Comparison of ENCODE assay signal across 25 cellular contexts in genomic region chr13:73290844-73291243, GRCh38.
"Had no signal": no experiment of that assay in that cellular context is flagged by ENCODE, and none has a peak within 500 bp of the region (broad histone marks: within the 10 kb centered on the region; RNA-seq: fewer than 3 reads in every experiment).

No MANE protein-coding gene starts in this region.

- H3K4me1 Mint-ChIP-seq: activated B cell treated with CpG ODN at 0.5 μM for 24 hours; activated CD4-positive, alpha-beta T cell treated with anti-CD3 and anti-CD28 coated beads, Interleukin-2, amount 10 ng/mL, durations not matched to agents 24 days and 14 days; activated CD8-positive, alpha-beta memory T cell treated with anti-CD3 and anti-CD28 coated beads, Interleukin-2, amount 10 ng/mL, durations not matched to agents 7 days and 5 days; activated naive CD4-positive, alpha-beta T cell treated with anti-CD3 and anti-CD28 coated beads, Interleukin-2, amount 10 ng/mL, durations not matched to agents 7 days and 5 days; activated naive CD8-positive, alpha-beta T cell treated with anti-CD3 and anti-CD28 coated beads for 36 hours; activated T-helper 17 cell treated with anti-CD3 and anti-CD28 coated beads, Interleukin-2, amount 50 U/mL, for 72 hours had no signal

- H3K27me3 ChIP-seq: Peyer's patch had no signal

- DNase-seq: activated B cell treated with CpG ODN at 0.5 μM for 24 hours; activated CD4-positive, alpha-beta T cell treated with anti-CD3 and anti-CD28 coated beads for 1 hour; activated CD4-positive, alpha-beta T cell treated with anti-CD3 and anti-CD28 coated beads, Interleukin-2, amount 10 ng/mL, durations not matched to agents 24 days and 14 days; activated CD4-positive, alpha-beta T cell treated with anti-CD3 and anti-CD28 coated beads, Interleukin-2, amount 50 U/mL, for 48 hours; activated CD8-positive, alpha-beta memory T cell treated with anti-CD3 and anti-CD28 coated beads, Interleukin-2, amount 10 ng/mL, durations not matched to agents 7 days and 5 days; activated gamma-delta T cell treated with Interleukin-2 at 50 U/mL for 16 hours; activated naive CD4-positive, alpha-beta T cell treated with anti-CD3 and anti-CD28 coated beads, Interleukin-2, amount 10 ng/mL, durations not matched to agents 7 days and 5 days; activated naive CD8-positive, alpha-beta T cell treated with anti-CD3 and anti-CD28 coated beads for 36 hours; activated T-cell treated with anti-CD3 and anti-CD28 coated beads, Interleukin-2, amount 50 U/mL, for 4 hours; anterior cingulate cortex; Karpas-422; NCI-H1105 treated with DMSO at 0.1 percent for 48 hours; NCI-H1436 treated with DMSO at 0.1 percent for 48 hours; NCI-H187; NCI-H2081; NCI-H510A treated with DMSO at 0.1 percent for 48 hours; NCI-H69; NK-92 treated with Interleukin-12 subunit alpha and Interleukin-12 subunit beta, amount 100 ng/mL, for 24 hours; Peyer's patch; SHP77; T-helper 17 cell; T-helper 9 cell had no signal

- H3K27ac Mint-ChIP-seq: activated B cell treated with CpG ODN at 0.5 μM for 24 hours; activated CD4-positive, alpha-beta T cell treated with anti-CD3 and anti-CD28 coated beads, Interleukin-2, amount 10 ng/mL, durations not matched to agents 24 days and 14 days; activated CD8-positive, alpha-beta memory T cell treated with anti-CD3 and anti-CD28 coated beads, Interleukin-2, amount 10 ng/mL, durations not matched to agents 7 days and 5 days; activated naive CD4-positive, alpha-beta T cell treated with anti-CD3 and anti-CD28 coated beads, Interleukin-2, amount 10 ng/mL, durations not matched to agents 7 days and 5 days; activated naive CD8-positive, alpha-beta T cell treated with anti-CD3 and anti-CD28 coated beads for 36 hours; activated T-helper 17 cell treated with anti-CD3 and anti-CD28 coated beads, Interleukin-2, amount 50 U/mL, for 72 hours; T-helper 17 cell had no signal

- H3K9me3 ChIP-seq: Peyer's patch had no signal

- H3K27ac ChIP-seq: Peyer's patch, RWPE1 had no signal

- H3K4me3 ChIP-seq: K562, Peyer's patch had no signal

- H3K27me3 Mint-ChIP-seq: activated B cell treated with CpG ODN at 0.5 μM for 24 hours; activated naive CD8-positive, alpha-beta T cell treated with anti-CD3 and anti-CD28 coated beads for 36 hours had no signal

- H3K4me3 Mint-ChIP-seq: activated B cell treated with CpG ODN at 0.5 μM for 24 hours; activated CD4-positive, alpha-beta T cell treated with anti-CD3 and anti-CD28 coated beads, Interleukin-2, amount 10 ng/mL, durations not matched to agents 24 days and 14 days; activated CD8-positive, alpha-beta memory T cell treated with anti-CD3 and anti-CD28 coated beads, Interleukin-2, amount 10 ng/mL, durations not matched to agents 7 days and 5 days; activated naive CD4-positive, alpha-beta T cell treated with anti-CD3 and anti-CD28 coated beads, Interleukin-2, amount 10 ng/mL, durations not matched to agents 7 days and 5 days; activated naive CD8-positive, alpha-beta T cell treated with anti-CD3 and anti-CD28 coated beads for 36 hours; activated T-cell treated with anti-CD3 and anti-CD28 coated beads, Interleukin-2, amount 50 U/mL, for 4 hours; activated T-helper 17 cell treated with anti-CD3 and anti-CD28 coated beads, Interleukin-2, amount 50 U/mL, for 72 hours; T-helper 17 cell had no signal

- H3K9me3 Mint-ChIP-seq: activated B cell treated with CpG ODN at 0.5 μM for 24 hours; activated CD4-positive, alpha-beta T cell treated with anti-CD3 and anti-CD28 coated beads, Interleukin-2, amount 10 ng/mL, durations not matched to agents 24 days and 14 days; activated naive CD8-positive, alpha-beta T cell treated with anti-CD3 and anti-CD28 coated beads for 36 hours; activated T-cell treated with anti-CD3 and anti-CD28 coated beads, Interleukin-2, amount 50 U/mL, for 4 hours; activated T-helper 17 cell treated with anti-CD3 and anti-CD28 coated beads, Interleukin-2, amount 50 U/mL, for 72 hours had no signal

- H3K36me3 Mint-ChIP-seq: activated CD8-positive, alpha-beta memory T cell treated with anti-CD3 and anti-CD28 coated beads, Interleukin-2, amount 10 ng/mL, durations not matched to agents 7 days and 5 days; activated naive CD8-positive, alpha-beta T cell treated with anti-CD3 and anti-CD28 coated beads for 36 hours had no signal

- ATAC-seq: activated CD8-positive, alpha-beta memory T cell treated with anti-CD3 and anti-CD28 coated beads, Interleukin-2, amount 10 ng/mL, durations not matched to agents 7 days and 5 days; activated T-cell treated with anti-CD3 and anti-CD28 coated beads, Interleukin-2, amount 50 U/mL, for 4 hours; activated T-helper 17 cell treated with anti-CD3 and anti-CD28 coated beads, Interleukin-2, amount 50 U/mL, for 72 hours; K562; T-helper 17 cell had no signal

- FAIRE-seq: K562 had no signal

- H3K36me3 ChIP-seq: Peyer's patch had no signal
